In the genomic region with DNA sequence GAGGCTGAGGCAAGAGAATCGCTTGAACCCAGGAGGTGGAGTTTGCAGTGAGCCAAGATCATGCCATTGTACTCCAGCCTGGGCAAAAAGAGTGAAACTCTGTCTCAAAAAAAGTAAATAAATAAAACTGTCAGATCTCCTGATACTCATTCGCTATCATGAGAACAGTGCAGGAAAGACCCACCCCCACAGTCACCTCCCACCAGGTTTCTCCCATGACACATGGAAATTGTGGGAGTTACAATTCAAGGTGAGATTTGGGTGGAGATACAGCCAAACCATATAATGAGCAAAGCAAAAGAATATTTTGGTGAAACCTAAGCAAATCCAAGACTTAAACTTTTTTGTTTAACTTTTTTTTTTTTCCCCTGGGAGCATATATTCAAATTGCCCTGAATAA, we compare ENCODE assay signal across 2 cellular contexts.
TF ChIP-seq lines count a peak whose summit lies in the region.

No MANE protein-coding gene starts in this region.

TF ChIP-seq in HEK293, 187 proteins besides CTCF, POLR2A, EP300 and RAD21:
- TF ChIP-seq ZFHX2 (tag by site-specific recombination; conservative IDR thresholded peaks at IDR 0.05), result 0 out of 2 replicates have a peak, but pooled peaks have one; percentile 20
- TF ChIP-seq EGR2 (tag by site-specific recombination; IDR thresholded peaks at IDR 0.05; ENCODE audit: low read depth), result peak; percentile 70

TF ChIP-seq in K562, 482 proteins besides CTCF, POLR2A, EP300 and RAD21:
- TF ChIP-seq EGR1 (conservative IDR thresholded peaks at IDR 0.05), result peak; percentile 27; the same call in 1 of the 2 replicates
TF ChIP-seq in K562: peak in this region for 1; not testable (repeated sequence) for 481.
